Comparison of ENCODE assay signal across 8 cellular contexts in genomic region chr3:152268501-152269422, GRCh38.
DNase-seq lines count a peak whose midpoint lies in the region; ATAC-seq and TF ChIP-seq lines count a peak whose summit lies in the region.

TSS of gene MBNL1 (plus strand) at chr3:152268929. CDS start at chr3:152300194, 31,265 bp downstream.

- ATAC-seq in HG03175 (IDR thresholded peaks at IDR 0.05; ENCODE audit: unreplicated experiment) = peak; percentile 74
- ATAC-seq in activated CD4-positive, CD25-positive, alpha-beta regulatory T cell treated with anti-CD3 and anti-CD28 coated beads, Interleukin-2, amount 50 U/mL, for 24 hours = peak; percentile 69 to 76

- DNase-seq in AG04449 (ENCODE audit: low read depth, low spot score) = no peak
- peak; percentile 37 for DNase-seq in NCI-H345 treated with DMSO at 0.1 percent for 48 hours (lab: John Stamatoyannopoulos, UW; ENCODE audit: unreplicated experiment)
- peak; percentile 81 for DNase-seq in central memory CD4-positive, alpha-beta T cell
- peak; percentile 78 for DNase-seq in iris pigment epithelial cell (ENCODE audit: low read depth)
- DNase-seq in stimulated activated CD4-positive, alpha-beta T cell treated with anti-CD3 and anti-CD28 coated beads, Interleukin-12 subunit alpha, Interleukin-12 subunit beta, amount 100 ng/mL, for 4 hours = peak; percentile 72

- no peak for TF ChIP-seq CTCF in AG04449 (IDR thresholded peaks at IDR 0.05; ENCODE audit: insufficient read depth, low read length, missing control alignments)

- H3K4me3 ChIP-seq in AG04449 (ENCODE audit: low read depth, low read length) = peak within 1 kb of the TSS; percentile 76

- TF ChIP-seq POLR2A in GM18951 (IDR thresholded peaks at IDR 0.05; ENCODE audit: extremely low read depth, insufficient read depth, insufficient read length) = peak; percentile 89

- CTCF ChIA-PET in AG04449 (lab: Yijun Ruan, JAX) = interaction anchor here (1.4 to 1.5 kb wide), 2 partner anchors 172 to 193 kb away, joined by 3 to 4 read pairs; no protein-coding TSS in a partner anchor

- POLR2A ChIA-PET in AG04449 (lab: Yijun Ruan, JAX) = interaction anchor here (0.7 to 2.4 kb wide), 20 partner anchors 12 to 344 kb away, joined by 3 to 22 read pairs (median 5); no protein-coding TSS in a partner anchor

- in situ Hi-C loops in GM18951 (cut with MboI; ENCODE audit: low sequenced_read_pairs, unreplicated experiment) = no loop called here
